In genomic region chrX:38275615-38276014, GRCh38 we compare ENCODE assay signal across 12 cellular contexts. TPM values are rescaled to one million over a fixed set of nuclear protein-coding genes. Genes with fewer than 3 reads are reported as not detected.
DNase-seq lines count a peak whose midpoint lies in the region; ATAC-seq and TF ChIP-seq lines count a peak whose summit lies in the region.
"Had no signal": no experiment of that assay in that cellular context is flagged by ENCODE, and none has a peak within 500 bp of the region (broad histone marks: within the 10 kb centered on the region; RNA-seq: fewer than 3 reads in every experiment).

No MANE protein-coding gene starts in this region.

- no peak overlapping the region for H3K4me3 Mint-ChIP-seq in activated T-cell treated with anti-CD3 and anti-CD28 coated beads, Interleukin-2, amount 50 U/mL, for 24 hours

- H3K36me3 Mint-ChIP-seq in activated T-cell treated with anti-CD3 and anti-CD28 coated beads, Interleukin-2, amount 50 U/mL, for 24 hours (ENCODE audit: low read depth) = peaks cover 19% of the 10 kb centered on the region

- no peaks in the 10 kb centered on the region for H3K9me3 Mint-ChIP-seq in activated T-cell treated with anti-CD3 and anti-CD28 coated beads, Interleukin-2, amount 50 U/mL, for 24 hours

- H3K27ac Mint-ChIP-seq in activated T-cell treated with anti-CD3 and anti-CD28 coated beads, Interleukin-2, amount 50 U/mL, for 24 hours = no peak overlapping the region

- peaks cover 24% of the 10 kb centered on the region for H3K27me3 Mint-ChIP-seq in activated T-cell treated with anti-CD3 and anti-CD28 coated beads, Interleukin-2, amount 50 U/mL, for 24 hours

- no peaks in the 10 kb centered on the region for H3K36me3 ChIP-seq in mucosa of descending colon (ENCODE audit: low read depth)
- H3K36me3 ChIP-seq: heart left ventricle had no signal

- DNase-seq in GM04503 (ENCODE audit: low read depth) (peak; percentile 78), amniotic epithelial cell (ENCODE audit: low read depth) (peak; percentile 92), mucosa of descending colon (no peak)
- DNase-seq in activated naive CD4-positive, alpha-beta T cell treated with Interleukin-2 at 50 U/mL for 16 hours = no peak
- DNase-seq in stimulated activated naive CD4-positive, alpha-beta T cell treated with Interleukin-2 at 50 U/mL for 16 hours (lab: John Stamatoyannopoulos, UW) = no peak
- DNase-seq in activated T-cell treated with anti-CD3 and anti-CD28 coated beads, Interleukin-2, amount 50 U/mL, for 24 hours = no peak
- DNase-seq: activated T-cell treated with anti-CD3 and anti-CD28 coated beads, Interleukin-2, amount 50 U/mL, for 1 hour; heart left ventricle; right cardiac atrium; testis had no signal

- H3K4me1 ChIP-seq in mucosa of descending colon (ENCODE audit: low read depth) = no peaks in the 10 kb centered on the region
- H3K4me1 ChIP-seq: testis had no signal

- ATAC-seq in HG03354 (IDR thresholded peaks at IDR 0.05; ENCODE audit: poor library complexity, severe bottlenecking, unreplicated experiment) = peak; percentile 41
- ATAC-seq in mucosa of descending colon = peak; percentile 20
- no peak for ATAC-seq in HG03025 (IDR thresholded peaks at IDR 0.05; ENCODE audit: low FRiP score, unreplicated experiment)
- ATAC-seq: heart left ventricle, right cardiac atrium had no signal

- no peaks in the 10 kb centered on the region for H3K4me1 Mint-ChIP-seq in activated T-cell treated with anti-CD3 and anti-CD28 coated beads, Interleukin-2, amount 50 U/mL, for 24 hours (ENCODE audit: low read depth)

- H3K4me3 ChIP-seq in mucosa of descending colon = no peak overlapping the region
- H3K4me3 ChIP-seq: heart left ventricle, testis had no signal

- intact Hi-C loops in mucosa of descending colon (cut with DNase I, micrococcal nuclease) = no loop called here

- no peak for TF ChIP-seq CTCF in mucosa of descending colon (IDR thresholded peaks at IDR 0.05)

- no peaks in the 10 kb centered on the region for H3K9me3 ChIP-seq in mucosa of descending colon
- H3K9me3 ChIP-seq: heart left ventricle, testis had no signal

RNA-seq across cellular contexts. Expression of gene RPGR, which starts 51.7 kb away (rescaled TPM):
- 10 to 100 TPM; 13.1 to 13.6 (median 13.5) TPM for total RNA-seq in mucosa of descending colon

RNA-seq across cellular contexts. Expression of gene SRPX, which starts 54.9 kb away (rescaled TPM):
- total RNA-seq in mucosa of descending colon = 10 to 100 TPM in 2 of 3 donors, 1 to 10 TPM in 1; 6.3 to 50.7 (median 32.6) TPM

Comparison
In these comparisons a context has a peak if more than half of its experiments do, and no peak if none do; other contexts are left out.
1. DNase-seq: peak in GM04503 (single experiment) and amniotic epithelial cell (single experiment); none in mucosa of descending colon (0 of 3), activated naive CD4-positive, alpha-beta T cell treated with Interleukin-2 at 50 U/mL for 16 hours (single experiment), stimulated activated naive CD4-positive, alpha-beta T cell treated with Interleukin-2 at 50 U/mL for 16 hours (single experiment) and activated T-cell treated with anti-CD3 and anti-CD28 coated beads, Interleukin-2, amount 50 U/mL, for 24 hours (single experiment).